8 cellular contexts compared by ENCODE assay signal in genomic region chr2:199659207-199659606, GRCh38.
DNase-seq lines count a peak whose midpoint lies in the region; ATAC-seq, FAIRE-seq and TF ChIP-seq lines count a peak whose summit lies in the region.

No MANE protein-coding gene starts in this region.

- ATAC-seq in GM18517 (IDR thresholded peaks at IDR 0.05; ENCODE audit: unreplicated experiment) (no peak), HG02798 (IDR thresholded peaks at IDR 0.05; ENCODE audit: poor library complexity, unreplicated experiment) (no peak)

- H3K9me3 ChIP-seq in endothelial cell of umbilical vein (replicated peaks; ENCODE audit: control insufficient read depth, insufficient read depth, low read length) (no peaks in the 10 kb centered on the region), vagina (no peaks in the 10 kb centered on the region)

- H2AFZ ChIP-seq in endothelial cell of umbilical vein (ENCODE audit: low read depth, low read length), result peak overlapping the region; percentile 91

- H3K27ac Mint-ChIP-seq in mesothelial cell of epicardium, result no peak overlapping the region

- H3K27ac ChIP-seq in endothelial cell of umbilical vein (ENCODE audit: insufficient read depth, low read depth, low read length), result no peak overlapping the region
- no peak overlapping the region for H3K27ac ChIP-seq in vagina

- H3K36me3 ChIP-seq in endothelial cell of umbilical vein (ENCODE audit: control insufficient read depth in 2 of 2, extremely low read depth in 1 of 2, insufficient read depth in 2 of 2, low read length in 2 of 2), result no peaks in the 10 kb centered on the region
- no peaks in the 10 kb centered on the region for H3K36me3 ChIP-seq in vagina

- dilution Hi-C loops in endothelial cell of umbilical vein (cut with MboI; ENCODE audit: extremely low pct_ligation_motif_present, low sequenced_read_pairs), result no loop called here

- H4K20me1 ChIP-seq in endothelial cell of umbilical vein (replicated peaks; ENCODE audit: control insufficient read depth, extremely low read depth, insufficient read depth, low read length), result no peaks in the 10 kb centered on the region

- TF ChIP-seq CTCF in endothelial cell of umbilical vein (IDR thresholded peaks at IDR 0.05; ENCODE audit: extremely low read depth in 1 of 2, insufficient read depth in 1 of 2, low read depth in 1 of 2, low read length in 2 of 2) (no peak), mesothelial cell of epicardium (IDR thresholded peaks at IDR 0.05; ENCODE audit: unreplicated experiment) (no peak), vagina (IDR thresholded peaks at IDR 0.05) (no peak)

- no peak overlapping the region for H3K9ac ChIP-seq in endothelial cell of umbilical vein (replicated peaks; ENCODE audit: extremely low read depth, insufficient read depth, low read length)

- intact Hi-C loops in endothelial cell of umbilical vein (cut with micrococcal nuclease) (no loop called here), vagina (cut with DNase I) (no loop called here)

- H3K9me3 Mint-ChIP-seq in mesothelial cell of epicardium, result peaks cover 29% of the 10 kb centered on the region

- POLR2A ChIA-PET in endothelial cell of umbilical vein (lab: Charles Lee), result no interaction called here

- no peaks in the 10 kb centered on the region for H3K9me1 ChIP-seq in endothelial cell of umbilical vein (replicated peaks; ENCODE audit: control insufficient read depth, extremely low read depth, insufficient read depth, low read length)

- CTCF ChIA-PET in endothelial cell of umbilical vein (lab: Charles Lee), result no interaction called here

- H3K27me3 Mint-ChIP-seq in mesothelial cell of epicardium (ENCODE audit: low read depth), result no peaks in the 10 kb centered on the region

- H3K27me3 ChIP-seq in endothelial cell of umbilical vein (ENCODE audit: control insufficient read depth in 2 of 2, insufficient read depth in 2 of 2, low read length in 2 of 2) (no peaks in the 10 kb centered on the region), vagina (no peaks in the 10 kb centered on the region)

- no peaks in the 10 kb centered on the region for H3K79me2 ChIP-seq in endothelial cell of umbilical vein (ENCODE audit: control insufficient read depth, insufficient read depth, low read length)

- H3K4me3 ChIP-seq in endothelial cell of umbilical vein (replicated peaks in 1 of 3; ENCODE audit: insufficient read depth in 1 of 3, low read depth in 1 of 3, low read length in 3 of 3) (peak overlapping the region in 2 of 3 experiments; percentile 27 to 52), vagina (peak overlapping the region; percentile 20 to 36)

- TF ChIP-seq POLR2A in endothelial cell of umbilical vein (IDR thresholded peaks at IDR 0.05; ENCODE audit: low read depth, low read length), result no peak
- no peak for TF ChIP-seq POLR2A in vagina (IDR thresholded peaks at IDR 0.05)

- H3K36me3 Mint-ChIP-seq in mesothelial cell of epicardium, result peaks cover 11% of the 10 kb centered on the region

- H3K4me1 ChIP-seq in endothelial cell of umbilical vein (ENCODE audit: control insufficient read depth, extremely low read depth, insufficient read depth, low read length), result no peaks in the 10 kb centered on the region
- no peaks in the 10 kb centered on the region for H3K4me1 ChIP-seq in vagina

- no TSS peak for BruUV-seq in endothelial cell of umbilical vein (replicated peaks; lab: Mats Ljungman, UMichigan)

- no peak for FAIRE-seq in endothelial cell of umbilical vein (lab: Jason Lieb, UNC)

- H3K4me2 ChIP-seq in endothelial cell of umbilical vein (ENCODE audit: insufficient read depth, low read length), result peak overlapping the region; percentile 82

- DNase-seq in DMS114 treated with DMSO at 0.1 percent for 48 hours (lab: John Stamatoyannopoulos, UW; ENCODE audit: unreplicated experiment) (peak; percentile 52), NCI-H1694 treated with DMSO at 0.1 percent for 48 hours (lab: John Stamatoyannopoulos, UW) (peak; percentile 43), endothelial cell of umbilical vein (ENCODE audit: low read depth, low spot score) (peak; percentile 17), mesothelial cell of epicardium (ENCODE audit: low spot score in 2 of 2, unreplicated experiment in 2 of 2) (peak; percentile 27 to 57), vagina (ENCODE audit: extremely low spot score in 2 of 2) (no peak)
- no peak for DNase-seq in stimulated activated naive CD4-positive, alpha-beta T cell (lab: John Stamatoyannopoulos, UW)

- H3K4me1 Mint-ChIP-seq in mesothelial cell of epicardium, result peaks cover 6% of the 10 kb centered on the region

- peak overlapping the region; percentile 51 for H3K4me3 Mint-ChIP-seq in mesothelial cell of epicardium

TF ChIP-seq in endothelial cell of umbilical vein, 7 proteins besides CTCF, POLR2A, EP300 and RAD21:
- TF ChIP-seq POLR2AphosphoS5 (IDR thresholded peaks at IDR 0.05; ENCODE audit: insufficient read depth, low read depth, low read length), result no peak
- TF ChIP-seq EZH2 (IDR thresholded peaks at IDR 0.05; ENCODE audit: borderline replicate concordance, low read depth, low read length, severe bottlenecking), result no peak
- TF ChIP-seq JUN (IDR thresholded peaks at IDR 0.05; ENCODE audit: borderline replicate concordance, insufficient read depth, insufficient read length, low read depth), result no peak
- no peak for TF ChIP-seq GATA2 (IDR thresholded peaks at IDR 0.05; ENCODE audit: insufficient read depth, insufficient read length, low read depth, low read length)
- TF ChIP-seq FOS (IDR thresholded peaks at IDR 0.05; ENCODE audit: borderline replicate concordance, insufficient read depth, low read length), result no peak
- no peak for TF ChIP-seq MYC (IDR thresholded peaks at IDR 0.05; ENCODE audit: low read depth, low read length)
- TF ChIP-seq MAX (IDR thresholded peaks at IDR 0.05; ENCODE audit: insufficient read depth, insufficient read length), result no peak

Comparison
In these comparisons a context has a peak if more than half of its experiments do, and no peak if none do; other contexts are left out.
1. DNase-seq: peak in DMS114 treated with DMSO at 0.1 percent for 48 hours (single experiment), NCI-H1694 treated with DMSO at 0.1 percent for 48 hours (single experiment), endothelial cell of umbilical vein (single experiment) and mesothelial cell of epicardium (2 of 2); none in vagina (0 of 2) and stimulated activated naive CD4-positive, alpha-beta T cell (0 of 6).